ENCODE assay signal across 1 cellular context in the genomic region with DNA sequence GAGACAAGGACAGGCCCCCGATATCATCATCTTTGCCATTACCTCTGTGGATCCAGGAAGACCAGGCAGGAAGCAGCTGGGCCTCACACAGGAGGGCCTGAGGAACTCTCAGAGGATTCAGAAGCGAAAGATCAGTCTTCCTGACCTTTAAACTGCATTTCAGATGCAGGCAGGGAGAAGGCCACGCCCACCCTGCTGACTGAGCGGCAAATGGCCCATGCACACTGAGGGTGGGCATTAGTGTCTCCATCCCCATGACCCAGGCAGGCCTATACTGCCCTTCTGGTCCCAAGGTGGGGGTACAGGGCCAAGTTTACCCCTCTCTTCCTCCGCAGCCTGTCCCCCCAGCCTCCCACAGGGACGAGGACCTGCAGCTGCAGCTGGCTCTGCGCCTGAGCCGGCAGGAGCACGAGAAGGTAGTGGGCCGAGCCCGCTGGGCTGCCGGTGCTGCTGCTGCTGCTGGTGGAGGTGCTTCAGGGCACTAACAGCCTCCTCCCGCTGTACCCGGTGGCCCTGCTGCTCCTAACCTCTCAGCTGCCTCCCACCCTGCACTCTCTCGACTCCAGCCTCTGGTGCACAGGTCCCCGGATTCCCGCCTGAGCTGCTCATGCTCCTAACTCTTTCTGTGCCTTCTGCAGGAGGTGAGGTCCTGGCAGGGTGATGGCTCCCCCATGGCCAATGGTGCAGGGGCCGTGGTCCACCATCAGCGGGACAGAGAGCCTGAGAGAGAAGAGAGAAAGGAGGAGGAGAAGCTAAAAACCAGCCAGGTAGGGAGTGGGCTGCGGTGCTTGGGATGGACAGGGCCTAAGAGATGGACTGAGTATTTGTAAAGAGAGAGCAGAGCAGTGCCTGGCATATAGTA.
A peak's percentile ranks its signal among the peaks of the same experiment; 100 is the strongest.
TF ChIP-seq lines count a peak whose summit lies in the region.

No MANE protein-coding gene starts in this region.

TF ChIP-seq in HepG2, 621 proteins besides CTCF, POLR2A, EP300 and RAD21 (continued from another document and continues in another):
- TF ChIP-seq FLYWCH1 (CRISPR knock-in tag; IDR thresholded peaks at IDR 0.05) (no peak), SCMH1 (CRISPR knock-in tag; IDR thresholded peaks at IDR 0.05; ENCODE audit: borderline replicate concordance) (no peak), ESRRA (CRISPR knock-in tag; IDR thresholded peaks at IDR 0.05; ENCODE audit: low read depth) (no peak), CBX5 (CRISPR knock-in tag; IDR thresholded peaks at IDR 0.05; ENCODE audit: borderline replicate concordance) (no peak), ATM (IDR thresholded peaks at IDR 0.05; ENCODE audit: borderline replicate concordance) (no peak), SNAI1 (CRISPR knock-in tag; IDR thresholded peaks at IDR 0.05; ENCODE audit: borderline replicate concordance) (no peak), ZBTB8A (CRISPR knock-in tag; IDR thresholded peaks at IDR 0.05; ENCODE audit: borderline replicate concordance, low read depth) (no peak), TEAD3 (CRISPR knock-in tag; optimal IDR thresholded peaks at IDR 0.05; ENCODE audit: borderline replicate concordance) (peak; percentile 49), TBL1XR1 (IDR thresholded peaks at IDR 0.05; ENCODE audit: borderline replicate concordance, low read length, partially characterized antibody) (no peak), NBN (conservative IDR thresholded peaks at IDR 0.05) (no peak), ZNF550 (CRISPR knock-in tag; IDR thresholded peaks at IDR 0.05; ENCODE audit: borderline replicate concordance) (no peak; the same call in 1 of the 2 replicates), U2AF2 (IDR thresholded peaks at IDR 0.05; ENCODE audit: low read depth, low read length) (no peak), JARID2 (CRISPR knock-in tag; IDR thresholded peaks at IDR 0.05; ENCODE audit: insufficient replicate concordance) (no peak), ZKSCAN1 (IDR thresholded peaks at IDR 0.05; ENCODE audit: low read length) (no peak), NFE2 (CRISPR knock-in tag; IDR thresholded peaks at IDR 0.05) (no peak), ZFP36L1 (CRISPR knock-in tag; IDR thresholded peaks at IDR 0.05) (peak; percentile 89; the same call in 1 of the 2 replicates), EED (CRISPR knock-in tag; IDR thresholded peaks at IDR 0.05) (no peak; the same call in 1 of the 2 replicates), ZNF383 (CRISPR knock-in tag; IDR thresholded peaks at IDR 0.05; ENCODE audit: borderline replicate concordance) (0 out of 2 replicates have a peak, but pooled peaks have one; percentile 7), NR1H2 (CRISPR knock-in tag; IDR thresholded peaks at IDR 0.05; ENCODE audit: borderline replicate concordance, low read depth) (no peak), ZNF451 (CRISPR knock-in tag; IDR thresholded peaks at IDR 0.05) (no peak), ARID2 (CRISPR knock-in tag; IDR thresholded peaks at IDR 0.05; ENCODE audit: borderline replicate concordance) (0 out of 2 replicates have a peak, but pooled peaks have one; percentile 29), XBP1 (CRISPR knock-in tag; IDR thresholded peaks at IDR 0.05) (no peak), KDM6A (CRISPR knock-in tag; IDR thresholded peaks at IDR 0.05; ENCODE audit: low read depth) (no peak), SRSF1 (optimal IDR thresholded peaks at IDR 0.05; ENCODE audit: low read depth, low read length) (no peak), BRCA1 (CRISPR knock-in tag; IDR thresholded peaks at IDR 0.05) (no peak), ZNF101 (CRISPR knock-in tag; IDR thresholded peaks at IDR 0.05; ENCODE audit: borderline replicate concordance, low read depth) (no peak), MAFF (IDR thresholded peaks at IDR 0.05; ENCODE audit: low read depth, low read length) (peak; percentile 36; the same call in 1 of the 2 replicates), ZNF333 (CRISPR knock-in tag; IDR thresholded peaks at IDR 0.05; ENCODE audit: borderline replicate concordance) (no peak; the same call in 1 of the 2 replicates)
- TF ChIP-seq, protein P1, sequence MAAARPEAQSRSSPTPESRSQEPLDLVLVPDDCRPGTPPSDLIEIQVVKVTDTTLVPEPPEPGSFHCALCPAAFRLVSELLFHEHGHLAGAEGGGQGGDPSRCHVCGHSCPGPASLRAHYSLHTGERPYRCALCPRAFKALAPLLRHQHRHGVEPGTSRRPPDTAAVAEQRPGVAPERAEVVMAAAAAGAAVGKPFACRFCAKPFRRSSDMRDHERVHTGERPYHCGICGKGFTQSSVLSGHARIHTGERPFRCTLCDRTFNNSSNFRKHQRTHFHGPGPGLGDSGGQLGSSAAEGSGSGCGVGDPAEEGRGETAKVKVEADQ (CRISPR knock-in tag; IDR thresholded peaks at IDR 0.05; ENCODE audit: borderline replicate concordance): no peak
- TF ChIP-seq, protein P2, sequence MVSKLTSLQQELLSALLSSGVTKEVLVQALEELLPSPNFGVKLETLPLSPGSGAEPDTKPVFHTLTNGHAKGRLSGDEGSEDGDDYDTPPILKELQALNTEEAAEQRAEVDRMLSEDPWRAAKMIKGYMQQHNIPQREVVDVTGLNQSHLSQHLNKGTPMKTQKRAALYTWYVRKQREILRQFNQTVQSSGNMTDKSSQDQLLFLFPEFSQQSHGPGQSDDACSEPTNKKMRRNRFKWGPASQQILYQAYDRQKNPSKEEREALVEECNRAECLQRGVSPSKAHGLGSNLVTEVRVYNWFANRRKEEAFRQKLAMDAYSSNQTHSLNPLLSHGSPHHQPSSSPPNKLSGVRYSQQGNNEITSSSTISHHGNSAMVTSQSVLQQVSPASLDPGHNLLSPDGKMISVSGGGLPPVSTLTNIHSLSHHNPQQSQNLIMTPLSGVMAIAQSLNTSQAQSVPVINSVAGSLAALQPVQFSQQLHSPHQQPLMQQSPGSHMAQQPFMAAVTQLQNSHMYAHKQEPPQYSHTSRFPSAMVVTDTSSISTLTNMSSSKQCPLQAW (CRISPR knock-in tag; IDR thresholded peaks at IDR 0.05): no peak
- TF ChIP-seq, protein P3, sequence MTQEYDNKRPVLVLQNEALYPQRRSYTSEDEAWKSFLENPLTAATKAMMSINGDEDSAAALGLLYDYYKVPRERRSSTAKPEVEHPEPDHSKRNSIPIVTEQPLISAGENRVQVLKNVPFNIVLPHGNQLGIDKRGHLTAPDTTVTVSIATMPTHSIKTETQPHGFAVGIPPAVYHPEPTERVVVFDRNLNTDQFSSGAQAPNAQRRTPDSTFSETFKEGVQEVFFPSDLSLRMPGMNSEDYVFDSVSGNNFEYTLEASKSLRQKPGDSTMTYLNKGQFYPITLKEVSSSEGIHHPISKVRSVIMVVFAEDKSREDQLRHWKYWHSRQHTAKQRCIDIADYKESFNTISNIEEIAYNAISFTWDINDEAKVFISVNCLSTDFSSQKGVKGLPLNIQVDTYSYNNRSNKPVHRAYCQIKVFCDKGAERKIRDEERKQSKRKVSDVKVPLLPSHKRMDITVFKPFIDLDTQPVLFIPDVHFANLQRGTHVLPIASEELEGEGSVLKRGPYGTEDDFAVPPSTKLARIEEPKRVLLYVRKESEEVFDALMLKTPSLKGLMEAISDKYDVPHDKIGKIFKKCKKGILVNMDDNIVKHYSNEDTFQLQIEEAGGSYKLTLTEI (CRISPR knock-in tag; conservative IDR thresholded peaks at IDR 0.05): no peak
- TF ChIP-seq, protein P4, sequence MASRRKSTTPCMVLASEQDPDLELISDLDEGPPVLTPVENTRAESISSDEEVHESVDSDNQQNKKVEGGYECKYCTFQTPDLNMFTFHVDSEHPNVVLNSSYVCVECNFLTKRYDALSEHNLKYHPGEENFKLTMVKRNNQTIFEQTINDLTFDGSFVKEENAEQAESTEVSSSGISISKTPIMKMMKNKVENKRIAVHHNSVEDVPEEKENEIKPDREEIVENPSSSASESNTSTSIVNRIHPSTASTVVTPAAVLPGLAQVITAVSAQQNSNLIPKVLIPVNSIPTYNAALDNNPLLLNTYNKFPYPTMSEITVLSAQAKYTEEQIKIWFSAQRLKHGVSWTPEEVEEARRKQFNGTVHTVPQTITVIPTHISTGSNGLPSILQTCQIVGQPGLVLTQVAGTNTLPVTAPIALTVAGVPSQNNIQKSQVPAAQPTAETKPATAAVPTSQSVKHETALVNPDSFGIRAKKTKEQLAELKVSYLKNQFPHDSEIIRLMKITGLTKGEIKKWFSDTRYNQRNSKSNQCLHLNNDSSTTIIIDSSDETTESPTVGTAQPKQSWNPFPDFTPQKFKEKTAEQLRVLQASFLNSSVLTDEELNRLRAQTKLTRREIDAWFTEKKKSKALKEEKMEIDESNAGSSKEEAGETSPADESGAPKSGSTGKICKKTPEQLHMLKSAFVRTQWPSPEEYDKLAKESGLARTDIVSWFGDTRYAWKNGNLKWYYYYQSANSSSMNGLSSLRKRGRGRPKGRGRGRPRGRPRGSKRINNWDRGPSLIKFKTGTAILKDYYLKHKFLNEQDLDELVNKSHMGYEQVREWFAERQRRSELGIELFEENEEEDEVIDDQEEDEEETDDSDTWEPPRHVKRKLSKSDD (CRISPR knock-in tag; IDR thresholded peaks at IDR 0.05; ENCODE audit: low read depth): 0 out of 2 replicates have a peak, but pooled peaks have one; percentile 55
- TF ChIP-seq, protein P5, sequence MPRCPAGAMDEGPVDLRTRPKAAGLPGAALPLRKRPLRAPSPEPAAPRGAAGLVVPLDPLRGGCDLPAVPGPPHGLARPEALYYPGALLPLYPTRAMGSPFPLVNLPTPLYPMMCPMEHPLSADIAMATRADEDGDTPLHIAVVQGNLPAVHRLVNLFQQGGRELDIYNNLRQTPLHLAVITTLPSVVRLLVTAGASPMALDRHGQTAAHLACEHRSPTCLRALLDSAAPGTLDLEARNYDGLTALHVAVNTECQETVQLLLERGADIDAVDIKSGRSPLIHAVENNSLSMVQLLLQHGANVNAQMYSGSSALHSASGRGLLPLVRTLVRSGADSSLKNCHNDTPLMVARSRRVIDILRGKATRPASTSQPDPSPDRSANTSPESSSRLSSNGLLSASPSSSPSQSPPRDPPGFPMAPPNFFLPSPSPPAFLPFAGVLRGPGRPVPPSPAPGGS (CRISPR knock-in tag; IDR thresholded peaks at IDR 0.05): peak; percentile 73; the same call in 1 of the 2 replicates
- TF ChIP-seq, protein P6, sequence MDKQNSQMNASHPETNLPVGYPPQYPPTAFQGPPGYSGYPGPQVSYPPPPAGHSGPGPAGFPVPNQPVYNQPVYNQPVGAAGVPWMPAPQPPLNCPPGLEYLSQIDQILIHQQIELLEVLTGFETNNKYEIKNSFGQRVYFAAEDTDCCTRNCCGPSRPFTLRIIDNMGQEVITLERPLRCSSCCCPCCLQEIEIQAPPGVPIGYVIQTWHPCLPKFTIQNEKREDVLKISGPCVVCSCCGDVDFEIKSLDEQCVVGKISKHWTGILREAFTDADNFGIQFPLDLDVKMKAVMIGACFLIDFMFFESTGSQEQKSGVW (CRISPR knock-in tag; IDR thresholded peaks at IDR 0.05; ENCODE audit: borderline replicate concordance): no peak
- TF ChIP-seq, protein P7, sequence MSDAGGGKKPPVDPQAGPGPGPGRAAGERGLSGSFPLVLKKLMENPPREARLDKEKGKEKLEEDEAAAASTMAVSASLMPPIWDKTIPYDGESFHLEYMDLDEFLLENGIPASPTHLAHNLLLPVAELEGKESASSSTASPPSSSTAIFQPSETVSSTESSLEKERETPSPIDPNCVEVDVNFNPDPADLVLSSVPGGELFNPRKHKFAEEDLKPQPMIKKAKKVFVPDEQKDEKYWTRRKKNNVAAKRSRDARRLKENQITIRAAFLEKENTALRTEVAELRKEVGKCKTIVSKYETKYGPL (CRISPR knock-in tag; IDR thresholded peaks at IDR 0.05): no peak
- TF ChIP-seq, protein P8, sequence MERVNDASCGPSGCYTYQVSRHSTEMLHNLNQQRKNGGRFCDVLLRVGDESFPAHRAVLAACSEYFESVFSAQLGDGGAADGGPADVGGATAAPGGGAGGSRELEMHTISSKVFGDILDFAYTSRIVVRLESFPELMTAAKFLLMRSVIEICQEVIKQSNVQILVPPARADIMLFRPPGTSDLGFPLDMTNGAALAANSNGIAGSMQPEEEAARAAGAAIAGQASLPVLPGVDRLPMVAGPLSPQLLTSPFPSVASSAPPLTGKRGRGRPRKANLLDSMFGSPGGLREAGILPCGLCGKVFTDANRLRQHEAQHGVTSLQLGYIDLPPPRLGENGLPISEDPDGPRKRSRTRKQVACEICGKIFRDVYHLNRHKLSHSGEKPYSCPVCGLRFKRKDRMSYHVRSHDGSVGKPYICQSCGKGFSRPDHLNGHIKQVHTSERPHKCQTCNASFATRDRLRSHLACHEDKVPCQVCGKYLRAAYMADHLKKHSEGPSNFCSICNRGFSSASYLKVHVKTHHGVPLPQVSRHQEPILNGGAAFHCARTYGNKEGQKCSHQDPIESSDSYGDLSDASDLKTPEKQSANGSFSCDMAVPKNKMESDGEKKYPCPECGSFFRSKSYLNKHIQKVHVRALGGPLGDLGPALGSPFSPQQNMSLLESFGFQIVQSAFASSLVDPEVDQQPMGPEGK (CRISPR knock-in tag; IDR thresholded peaks at IDR 0.05): no peak
- TF ChIP-seq, protein P9, sequence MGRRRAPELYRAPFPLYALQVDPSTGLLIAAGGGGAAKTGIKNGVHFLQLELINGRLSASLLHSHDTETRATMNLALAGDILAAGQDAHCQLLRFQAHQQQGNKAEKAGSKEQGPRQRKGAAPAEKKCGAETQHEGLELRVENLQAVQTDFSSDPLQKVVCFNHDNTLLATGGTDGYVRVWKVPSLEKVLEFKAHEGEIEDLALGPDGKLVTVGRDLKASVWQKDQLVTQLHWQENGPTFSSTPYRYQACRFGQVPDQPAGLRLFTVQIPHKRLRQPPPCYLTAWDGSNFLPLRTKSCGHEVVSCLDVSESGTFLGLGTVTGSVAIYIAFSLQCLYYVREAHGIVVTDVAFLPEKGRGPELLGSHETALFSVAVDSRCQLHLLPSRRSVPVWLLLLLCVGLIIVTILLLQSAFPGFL (CRISPR knock-in tag; IDR thresholded peaks at IDR 0.05): 0 out of 2 replicates have a peak, but pooled peaks have one; percentile 65
- TF ChIP-seq, protein P10, sequence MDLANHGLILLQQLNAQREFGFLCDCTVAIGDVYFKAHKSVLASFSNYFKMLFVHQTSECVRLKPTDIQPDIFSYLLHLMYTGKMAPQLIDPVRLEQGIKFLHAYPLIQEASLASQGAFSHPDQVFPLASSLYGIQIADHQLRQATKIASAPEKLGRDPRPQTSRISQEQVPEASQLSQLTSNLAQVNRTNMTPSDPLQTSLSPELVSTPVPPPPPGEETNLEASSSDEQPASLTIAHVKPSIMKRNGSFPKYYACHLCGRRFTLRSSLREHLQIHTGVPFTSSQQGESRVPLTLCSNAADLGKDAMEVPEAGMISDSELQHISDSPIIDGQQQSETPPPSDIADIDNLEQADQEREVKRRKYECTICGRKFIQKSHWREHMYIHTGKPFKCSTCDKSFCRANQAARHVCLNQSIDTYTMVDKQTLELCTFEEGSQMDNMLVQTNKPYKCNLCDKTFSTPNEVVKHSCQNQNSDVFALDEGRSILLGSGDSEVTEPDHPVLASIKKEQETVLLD (CRISPR knock-in tag; IDR thresholded peaks at IDR 0.05; ENCODE audit: low read depth): 0 out of 2 replicates have a peak, but pooled peaks have one; percentile 56
- TF ChIP-seq, protein P11, sequence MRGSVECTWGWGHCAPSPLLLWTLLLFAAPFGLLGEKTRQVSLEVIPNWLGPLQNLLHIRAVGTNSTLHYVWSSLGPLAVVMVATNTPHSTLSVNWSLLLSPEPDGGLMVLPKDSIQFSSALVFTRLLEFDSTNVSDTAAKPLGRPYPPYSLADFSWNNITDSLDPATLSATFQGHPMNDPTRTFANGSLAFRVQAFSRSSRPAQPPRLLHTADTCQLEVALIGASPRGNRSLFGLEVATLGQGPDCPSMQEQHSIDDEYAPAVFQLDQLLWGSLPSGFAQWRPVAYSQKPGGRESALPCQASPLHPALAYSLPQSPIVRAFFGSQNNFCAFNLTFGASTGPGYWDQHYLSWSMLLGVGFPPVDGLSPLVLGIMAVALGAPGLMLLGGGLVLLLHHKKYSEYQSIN (CRISPR knock-in tag; IDR thresholded peaks at IDR 0.05; ENCODE audit: borderline replicate concordance): no peak
- TF ChIP-seq, protein P12, sequence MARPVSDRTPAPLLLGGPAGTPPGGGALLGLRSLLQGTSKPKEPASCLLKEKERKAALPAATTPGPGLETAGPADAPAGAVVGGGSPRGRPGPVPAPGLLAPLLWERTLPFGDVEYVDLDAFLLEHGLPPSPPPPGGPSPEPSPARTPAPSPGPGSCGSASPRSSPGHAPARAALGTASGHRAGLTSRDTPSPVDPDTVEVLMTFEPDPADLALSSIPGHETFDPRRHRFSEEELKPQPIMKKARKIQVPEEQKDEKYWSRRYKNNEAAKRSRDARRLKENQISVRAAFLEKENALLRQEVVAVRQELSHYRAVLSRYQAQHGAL (CRISPR knock-in tag; IDR thresholded peaks at IDR 0.05; ENCODE audit: not compliant biosample characterization): no peak
